Comparison of ENCODE assay signal across 13 cellular contexts in genomic region chr11:44351898-44352498, GRCh38. TPM values are rescaled to one million over a fixed set of nuclear protein-coding genes. Genes with fewer than 3 reads are reported as not detected.
DNase-seq lines count a peak whose midpoint lies in the region; ATAC-seq, FAIRE-seq and TF ChIP-seq lines count a peak whose summit lies in the region.
"Had no signal": no experiment of that assay in that cellular context is flagged by ENCODE, and none has a peak within 500 bp of the region (broad histone marks: within the 10 kb centered on the region; RNA-seq: fewer than 3 reads in every experiment).

No MANE protein-coding gene starts in this region.

- H3K4me1 ChIP-seq in K562 (replicated peaks in 1 of 2; ENCODE audit: control insufficient read depth in 2 of 2, insufficient read depth in 2 of 2, low read length in 2 of 2) (peaks cover 4 to 5% of the 10 kb centered on the region in 2 experiments; a peak in 4 of 5 replicates), mesendoderm (ENCODE audit: control insufficient read depth, low read depth, low read length) (no peaks in the 10 kb centered on the region), stomach (no peaks in the 10 kb centered on the region)
- H3K4me1 ChIP-seq: colonic mucosa had no signal

- H3K27me3 Mint-ChIP-seq in Calu3 (ENCODE audit: unreplicated experiment): peaks cover 72% of the 10 kb centered on the region

- H3K36me3 Mint-ChIP-seq in Calu3 (ENCODE audit: insufficient read depth, unreplicated experiment): no peaks in the 10 kb centered on the region

- WGBS in K562 (ENCODE audit: insufficient coverage, low coverage, missing lambda C conversion rate): 14% methylated on average over 7 of the region's 7 CpGs
- no CpG with 5 or more reads among the region's 7 CpGs for WGBS in mesendoderm (ENCODE audit: extremely low coverage, insufficient coverage, low lambda C conversion rate)
- 55 to 65% (median 60%) methylated on average over 7 of the region's 7 CpGs for WGBS in stomach, 5 donors

- no peaks in the 10 kb centered on the region for H3K4me1 Mint-ChIP-seq in Calu3 (ENCODE audit: low read depth, unreplicated experiment)

- no peak overlapping the region for H3K18ac ChIP-seq in mesendoderm (ENCODE audit: low read length)

- no peak overlapping the region for H2BK15ac ChIP-seq in mesendoderm (replicated peaks; ENCODE audit: low read depth)

- H3K4me2 ChIP-seq in K562 (ENCODE audit: insufficient read depth, low read length) (0 out of 2 replicates have a peak overlapping the region, but pooled peaks have one; percentile 6), mesendoderm (ENCODE audit: low read length) (no peak overlapping the region)

- H3K79me2 ChIP-seq in K562 (ENCODE audit: control insufficient read depth, insufficient read depth, low read length): no peaks in the 10 kb centered on the region
- no peaks in the 10 kb centered on the region for H3K79me2 ChIP-seq in mesendoderm (ENCODE audit: control insufficient read depth, insufficient read depth, low read length)

- H3K27ac ChIP-seq in K562 (ENCODE audit: extremely low read depth, low read depth, low read length) (no peak overlapping the region), mesendoderm (ENCODE audit: low read depth, low read length) (no peak overlapping the region), stomach (no peak overlapping the region)
- H3K27ac ChIP-seq: colonic mucosa had no signal

- H3K23ac ChIP-seq in mesendoderm (ENCODE audit: low read length): no peak overlapping the region

- TF ChIP-seq CTCF in K562 (IDR thresholded peaks at IDR 0.05 in 2 of 3, conservative IDR thresholded peaks at IDR 0.05 in 1 of 3; ENCODE audit: insufficient read depth in 2 of 3, low read depth in 1 of 3, low read length in 3 of 3): peak; percentile 33 to 59 (median 47); a peak in 5 of 6 replicates
- no peak for TF ChIP-seq CTCF in Calu3 (IDR thresholded peaks at IDR 0.05; ENCODE audit: unreplicated experiment)
- TF ChIP-seq CTCF in stomach (IDR thresholded peaks at IDR 0.05): no peak

- H4K5ac ChIP-seq in mesendoderm (ENCODE audit: low read length): no peak overlapping the region

- H2BK5ac ChIP-seq in mesendoderm (ENCODE audit: low read length): no peak overlapping the region

- H3K9me3 ChIP-seq in K562 (replicated peaks; ENCODE audit: control insufficient read depth, insufficient read depth, low read depth, low read length): no peaks in the 10 kb centered on the region
- H3K9me3 ChIP-seq in stomach: no peaks in the 10 kb centered on the region
- H3K9me3 ChIP-seq: colonic mucosa had no signal

- no peak for TF ChIP-seq POLR2A in K562 (conservative IDR thresholded peaks at IDR 0.05)
- TF ChIP-seq POLR2A in stomach (IDR thresholded peaks at IDR 0.05): no peak

- no peak for TF ChIP-seq EP300 in Ishikawa (IDR thresholded peaks at IDR 0.05; ENCODE audit: borderline replicate concordance)
- no peak for TF ChIP-seq EP300 in K562 (IDR thresholded peaks at IDR 0.05; ENCODE audit: low read length)
- TF ChIP-seq EP300 in stomach (IDR thresholded peaks at IDR 0.05): no peak

- POLR2A ChIA-PET in K562 (lab: Yijun Ruan, JAX): no interaction called here

- H3K4ac ChIP-seq in mesendoderm (ENCODE audit: low read depth, low read length): no peak overlapping the region

- H3K27me3 ChIP-seq in K562 (ENCODE audit: control insufficient read depth in 2 of 2, insufficient read depth in 2 of 2, low read length in 2 of 2): 0 out of 5 replicates have a peak, but pooled peaks cover 0 to 4% of the 10 kb centered on the region in 2 experiments
- no peaks in the 10 kb centered on the region for H3K27me3 ChIP-seq in mesendoderm (ENCODE audit: insufficient read depth, low read length, poor library complexity)
- H3K27me3 ChIP-seq in stomach: peaks cover 0 to 18% (median 3%) of the 10 kb centered on the region in 3 donors
- H3K27me3 ChIP-seq: colonic mucosa had no signal

- H3K36me3 ChIP-seq in K562 (ENCODE audit: control insufficient read depth, insufficient read depth, low read length) (no peaks in the 10 kb centered on the region), mesendoderm (ENCODE audit: control insufficient read depth, insufficient read depth, low read length) (no peaks in the 10 kb centered on the region), stomach (no peaks in the 10 kb centered on the region)
- H3K36me3 ChIP-seq: colonic mucosa had no signal

- H4K8ac ChIP-seq in mesendoderm (ENCODE audit: low read depth, low read length): no peak overlapping the region

- BruUV-seq in K562 (replicated peaks; lab: Mats Ljungman, UMichigan) (no TSS peak), Calu3 (replicated peaks; lab: Mats Ljungman, UMichigan) (no TSS peak)

- no peaks in the 10 kb centered on the region for H3K9me1 ChIP-seq in K562 (ENCODE audit: control insufficient read depth, insufficient read depth, low read length)

- H4K20me1 ChIP-seq in K562 (replicated peaks; ENCODE audit: control insufficient read depth, insufficient read depth, low read length): no peaks in the 10 kb centered on the region

- H3K4me3 ChIP-seq in K562 (no peak overlapping the region), mesendoderm (ENCODE audit: low read length) (no peak overlapping the region), stomach (no peak overlapping the region)
- H3K4me3 ChIP-seq: colonic mucosa had no signal

- peak; percentile 79 for ATAC-seq in K562

- H2AK5ac ChIP-seq in mesendoderm (ENCODE audit: low read length): no peak overlapping the region

- H3K56ac ChIP-seq in mesendoderm (ENCODE audit: low read length): no peak overlapping the region

- DNase-seq in K562 (ENCODE audit: extremely low read depth in 1 of 4, low spot score in 3 of 4) (peak in 2 of 4 experiments; percentile 37 to 50), mesendoderm (peak; percentile 33), Calu3 (no peak), SKM-1 (lab: John Stamatoyannopoulos, UW; ENCODE audit: unreplicated experiment) (no peak), stomach (no peak)
- DNase-seq: colonic mucosa, kidney, NCI-H1048, NCI-H510A, SIG-M5 had no signal

- no peak overlapping the region for H2BK120ac ChIP-seq in mesendoderm (ENCODE audit: low read depth, low read length)

- H3K27ac Mint-ChIP-seq in Calu3 (ENCODE audit: unreplicated experiment): no peak overlapping the region

- H2AFZ ChIP-seq in K562 (ENCODE audit: low read depth, low read length): peak overlapping the region; percentile 71

- no peak overlapping the region for H3K4me3 Mint-ChIP-seq in Calu3 (ENCODE audit: low read depth, unreplicated experiment)
- H3K4me3 Mint-ChIP-seq: nephron had no signal

- in situ Hi-C loops in K562 (cut with MboI): no loop called here

- intact Hi-C loops in K562 (cut with micrococcal nuclease): no loop called here
- intact Hi-C loops in Calu3 (cut with micrococcal nuclease; ENCODE audit: unreplicated experiment): no loop called here
- intact Hi-C loops in stomach (cut with DNase I; ENCODE audit: low total_unique reads): no loop called here

- peak; percentile 95 for FAIRE-seq in G401.6 (lab: Jason Lieb, UNC)
- peak; percentile 84 for FAIRE-seq in K562 (lab: Jason Lieb, UNC)
- FAIRE-seq: kidney had no signal

- no peaks in the 10 kb centered on the region for H3K9me3 Mint-ChIP-seq in Calu3 (ENCODE audit: low read depth, unreplicated experiment)
- H3K9me3 Mint-ChIP-seq: nephron had no signal

- CTCF ChIA-PET in K562 (lab: Yijun Ruan, JAX; ENCODE audit: low intra/inter-chr PET ratio): no interaction called here
- CTCF ChIA-PET in Calu3 (lab: Charles Lee): interaction anchor here (0.7 kb wide), 1 partner anchor 135 kb away, joined by 4 read pairs; no protein-coding TSS in a partner anchor

- peak; percentile 50 for TF ChIP-seq RAD21 in Ishikawa (IDR thresholded peaks at IDR 0.05; ENCODE audit: low read depth)
- peak in 1 of 2 experiments; percentile 49; a peak in 3 of 4 replicates for TF ChIP-seq RAD21 in K562 (CRISPR knock-in tag; conservative IDR thresholded peaks at IDR 0.05 in 1 of 2, IDR thresholded peaks at IDR 0.05 in 1 of 2)

- H3K79me1 ChIP-seq in mesendoderm (ENCODE audit: low read length): no peaks in the 10 kb centered on the region

- H3K9ac ChIP-seq in K562 (ENCODE audit: insufficient read depth in 1 of 2, low read depth in 2 of 2, low read length in 2 of 2) (no peak overlapping the region), mesendoderm (ENCODE audit: low read length) (no peak overlapping the region)

TF ChIP-seq in Ishikawa, 13 proteins besides CTCF, POLR2A, EP300 and RAD21 (continues in another document):
- TF ChIP-seq FOXM1 (IDR thresholded peaks at IDR 0.05; ENCODE audit: borderline replicate concordance, low read depth) (no peak), TEAD4 (IDR thresholded peaks at IDR 0.05) (no peak), TCF12 (IDR thresholded peaks at IDR 0.05; ENCODE audit: low read depth) (no peak), NFIC (IDR thresholded peaks at IDR 0.05) (no peak), ZBTB7A (IDR thresholded peaks at IDR 0.05; ENCODE audit: low read depth) (no peak), TAF1 (IDR thresholded peaks at IDR 0.05; ENCODE audit: low read depth) (no peak)

TF ChIP-seq in K562, 482 proteins besides CTCF, POLR2A, EP300 and RAD21 (continues in another document):
- TF ChIP-seq HLTF (IDR thresholded peaks at IDR 0.05) (peak; percentile 74), ARNT (IDR thresholded peaks at IDR 0.05) (no peak), BCOR (IDR thresholded peaks at IDR 0.05) (peak; percentile 69; the same call in 1 of the 2 replicates), MTA3 (IDR thresholded peaks at IDR 0.05; ENCODE audit: borderline replicate concordance) (no peak), RBM25 (IDR thresholded peaks at IDR 0.05; ENCODE audit: low read depth, low read length, severe bottlenecking) (peak; percentile 68), MED1 (CRISPR knock-in tag; IDR thresholded peaks at IDR 0.05; ENCODE audit: borderline replicate concordance) (no peak)

RNA-seq across cellular contexts. Expression of gene ALX4, which starts 42.1 kb away (rescaled TPM):
- 0.11 and 0.35 TPM in 2 replicates for total RNA-seq in K562 (2011; cell fraction: chromatin; rRNA removed; ENCODE audit: low replicate concordance)
- 0.13 and 0.33 TPM in 2 replicates for total RNA-seq in K562 (2011; cell fraction: nucleolus; rRNA removed)
- 0.15 and 0.31 TPM in 2 replicates for total RNA-seq in K562 (2011; cell fraction: nucleoplasm; rRNA removed)
- 0.65 and 1.0 TPM in 2 replicates for total RNA-seq in K562 (2014; rRNA removed)
- total RNA-seq in K562 (2014; rRNA removed; fragmentation: Illumina TruSeq; extraction: Trizol): 0.22 and 0.33 TPM in 2 replicates
- total RNA-seq in K562 (2015; rRNA removed; fragmentation: Illumina TruSeq; extraction: Trizol): 0.60 and 0.62 TPM in 2 replicates
- 1.1 and 1.2 TPM in 2 replicates for total RNA-seq in K562 (2021)
- 0.14 and 0.81 TPM in 2 replicates for polyA plus RNA-seq in K562 (2011; rRNA removed)
- polyA plus RNA-seq in K562 (2011; cell fraction: cytosol; rRNA removed): 0.30 and 0.59 TPM in 2 replicates
- polyA plus RNA-seq in K562 (2011; cell fraction: nucleus; rRNA removed): 0.44 and 0.91 TPM in 2 replicates
- polyA plus RNA-seq in K562 (2012): 0.89 and 1.6 TPM in 2 replicates
- polyA plus RNA-seq in K562 (2014; fragmentation: Illumina TruSeq; extraction: Trizol): 0.64 and 0.78 TPM in 2 replicates
- under 1 TPM; 0.07 to 0.13 TPM for polyA plus RNA-seq in K562 (2014; fragmentation: Nextera tagmentation; extraction: Ambion mirVana)
- 0.23 and 0.51 TPM in 2 replicates for polyA plus RNA-seq in K562 (2014; rRNA removed)
- polyA minus RNA-seq in K562 (2011; rRNA and poly(A)+ RNA removed): 0.21 and 0.99 TPM in 2 replicates
- 0.48 and 1.8 TPM in 2 replicates for polyA minus RNA-seq in K562 (2011; cell fraction: cytosol; rRNA and poly(A)+ RNA removed)
- polyA minus RNA-seq in K562 (2011; cell fraction: nucleus; rRNA and poly(A)+ RNA removed): 0.40 and 1.4 TPM in 2 replicates
- polyA plus RNA-seq in mesendoderm (2013, experiment 1 of 2): not detected
- 0.01 TPM for polyA plus RNA-seq in mesendoderm (2013, experiment 2 of 2)
- total RNA-seq in Calu3 (2022): not detected in 2 replicates
- not detected for total RNA-seq in stomach
- not detected for polyA plus RNA-seq in stomach
- total RNA-seq: colonic mucosa had no signal

Comparison
In these comparisons a context has a peak if more than half of its experiments do, and no peak if none do; other contexts are left out.
1. CTCF ChIP-seq: peak in K562 (3 of 3); none in Calu3 (single experiment) and stomach (0 of 7).